ENCODE assay signal across 1 cellular context in the genomic region with DNA sequence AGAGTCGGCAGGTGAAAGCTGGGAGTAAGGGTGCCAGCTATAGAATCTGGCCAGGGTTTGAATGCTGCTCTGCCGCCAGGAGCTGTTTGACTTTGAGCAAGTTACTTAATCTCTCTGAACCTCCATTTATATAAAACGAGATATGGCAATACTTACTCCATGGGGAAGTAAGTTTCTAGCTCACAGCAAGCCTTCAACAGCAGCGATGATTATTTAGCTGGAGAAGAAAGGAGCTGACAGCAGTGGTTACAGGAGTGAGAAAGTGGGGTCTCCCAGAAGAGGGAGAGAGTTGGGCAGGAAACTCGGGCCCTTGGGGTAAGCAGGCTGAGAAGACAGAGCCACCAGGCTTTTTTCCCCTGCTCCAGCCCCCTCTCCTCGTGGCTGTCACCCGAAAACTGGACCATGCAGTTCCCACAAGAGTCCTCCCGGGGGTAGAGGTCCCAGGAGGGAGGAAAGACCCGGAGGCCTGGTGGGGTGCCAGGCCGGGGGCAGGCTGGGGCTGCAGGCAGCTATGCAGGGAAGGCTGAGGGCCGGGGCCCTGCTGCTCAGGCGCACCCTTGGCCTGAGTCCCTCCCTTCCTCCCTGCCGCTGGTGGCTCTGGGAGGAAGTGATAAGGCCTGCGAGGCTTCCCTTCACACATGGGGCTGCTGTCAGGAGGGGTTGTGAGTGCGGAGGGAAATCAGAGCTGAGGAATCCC.
TF ChIP-seq lines count a peak whose summit lies in the region.

No MANE protein-coding gene starts in this region.

TF ChIP-seq in K562, 482 proteins besides CTCF, POLR2A, EP300 and RAD21 (continued from another document and continues in another):
- TF ChIP-seq, protein P1, sequence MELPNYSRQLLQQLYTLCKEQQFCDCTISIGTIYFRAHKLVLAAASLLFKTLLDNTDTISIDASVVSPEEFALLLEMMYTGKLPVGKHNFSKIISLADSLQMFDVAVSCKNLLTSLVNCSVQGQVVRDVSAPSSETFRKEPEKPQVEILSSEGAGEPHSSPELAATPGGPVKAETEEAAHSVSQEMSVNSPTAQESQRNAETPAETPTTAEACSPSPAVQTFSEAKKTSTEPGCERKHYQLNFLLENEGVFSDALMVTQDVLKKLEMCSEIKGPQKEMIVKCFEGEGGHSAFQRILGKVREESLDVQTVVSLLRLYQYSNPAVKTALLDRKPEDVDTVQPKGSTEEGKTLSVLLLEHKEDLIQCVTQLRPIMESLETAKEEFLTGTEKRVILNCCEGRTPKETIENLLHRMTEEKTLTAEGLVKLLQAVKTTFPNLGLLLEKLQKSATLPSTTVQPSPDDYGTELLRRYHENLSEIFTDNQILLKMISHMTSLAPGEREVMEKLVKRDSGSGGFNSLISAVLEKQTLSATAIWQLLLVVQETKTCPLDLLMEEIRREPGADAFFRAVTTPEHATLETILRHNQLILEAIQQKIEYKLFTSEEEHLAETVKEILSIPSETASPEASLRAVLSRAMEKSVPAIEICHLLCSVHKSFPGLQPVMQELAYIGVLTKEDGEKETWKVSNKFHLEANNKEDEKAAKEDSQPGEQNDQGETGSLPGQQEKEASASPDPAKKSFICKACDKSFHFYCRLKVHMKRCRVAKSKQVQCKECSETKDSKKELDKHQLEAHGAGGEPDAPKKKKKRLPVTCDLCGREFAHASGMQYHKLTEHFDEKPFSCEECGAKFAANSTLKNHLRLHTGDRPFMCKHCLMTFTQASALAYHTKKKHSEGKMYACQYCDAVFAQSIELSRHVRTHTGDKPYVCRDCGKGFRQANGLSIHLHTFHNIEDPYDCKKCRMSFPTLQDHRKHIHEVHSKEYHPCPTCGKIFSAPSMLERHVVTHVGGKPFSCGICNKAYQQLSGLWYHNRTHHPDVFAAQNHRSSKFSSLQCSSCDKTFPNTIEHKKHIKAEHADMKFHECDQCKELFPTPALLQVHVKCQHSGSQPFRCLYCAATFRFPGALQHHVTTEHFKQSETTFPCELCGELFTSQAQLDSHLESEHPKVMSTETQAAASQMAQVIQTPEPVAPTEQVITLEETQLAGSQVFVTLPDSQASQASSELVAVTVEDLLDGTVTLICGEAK (IDR thresholded peaks at IDR 0.05), result peak; percentile 49; the same call in 1 of the 2 replicates
- TF ChIP-seq, protein P1 (CRISPR knock-in tag; IDR thresholded peaks at IDR 0.05), result no peak
- TF ChIP-seq TAL1 (IDR thresholded peaks at IDR 0.05), result peak; percentile 83
- TF ChIP-seq ZNF133 (CRISPR knock-in tag; IDR thresholded peaks at IDR 0.05), result no peak
- no peak; the same call in 1 of the 2 replicates for TF ChIP-seq ESRRA (IDR thresholded peaks at IDR 0.05; ENCODE audit: borderline replicate concordance, low read depth)
- no peak for TF ChIP-seq CBX8 (IDR thresholded peaks at IDR 0.05; ENCODE audit: borderline replicate concordance, extremely low read depth, low read depth, low read length, poor library complexity, severe bottlenecking)
- 0 out of 2 replicates have a peak, but pooled peaks have one; percentile 62 for TF ChIP-seq ZNF174 (CRISPR knock-in tag; IDR thresholded peaks at IDR 0.05)
- TF ChIP-seq POLR3A (IDR thresholded peaks at IDR 0.05; ENCODE audit: borderline replicate concordance, extremely low read depth, insufficient read depth, insufficient read length), result no peak
- no peak for TF ChIP-seq ZNF785 (CRISPR knock-in tag; IDR thresholded peaks at IDR 0.05)
- TF ChIP-seq, protein P2, sequence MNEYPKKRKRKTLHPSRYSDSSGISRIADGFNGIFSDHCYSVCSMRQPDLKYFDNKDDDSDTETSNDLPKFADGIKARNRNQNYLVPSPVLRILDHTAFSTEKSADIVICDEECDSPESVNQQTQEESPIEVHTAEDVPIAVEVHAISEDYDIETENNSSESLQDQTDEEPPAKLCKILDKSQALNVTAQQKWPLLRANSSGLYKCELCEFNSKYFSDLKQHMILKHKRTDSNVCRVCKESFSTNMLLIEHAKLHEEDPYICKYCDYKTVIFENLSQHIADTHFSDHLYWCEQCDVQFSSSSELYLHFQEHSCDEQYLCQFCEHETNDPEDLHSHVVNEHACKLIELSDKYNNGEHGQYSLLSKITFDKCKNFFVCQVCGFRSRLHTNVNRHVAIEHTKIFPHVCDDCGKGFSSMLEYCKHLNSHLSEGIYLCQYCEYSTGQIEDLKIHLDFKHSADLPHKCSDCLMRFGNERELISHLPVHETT (CRISPR knock-in tag; conservative IDR thresholded peaks at IDR 0.05 in 1 of 2, IDR thresholded peaks at IDR 0.05 in 1 of 2), result peak in 1 of 2 experiments; percentile 86; a peak in 2 of 4 replicates
- TF ChIP-seq, protein P3, sequence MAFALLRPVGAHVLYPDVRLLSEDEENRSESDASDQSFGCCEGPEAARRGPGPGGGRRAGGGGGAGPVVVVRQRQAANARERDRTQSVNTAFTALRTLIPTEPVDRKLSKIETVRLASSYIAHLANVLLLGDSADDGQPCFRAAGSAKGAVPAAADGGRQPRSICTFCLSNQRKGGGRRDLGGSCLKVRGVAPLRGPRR (CRISPR knock-in tag; IDR thresholded peaks at IDR 0.05), result 0 out of 2 replicates have a peak, but pooled peaks have one; percentile 21
- peak; percentile 76 for TF ChIP-seq CREB1 (IDR thresholded peaks at IDR 0.05)
- peak; percentile 57 for TF ChIP-seq CREB1 (CRISPR knock-in tag; IDR thresholded peaks at IDR 0.05)
- TF ChIP-seq ARID1B (IDR thresholded peaks at IDR 0.05), result peak; percentile 93
- peak; percentile 100 for TF ChIP-seq RCOR1 (IDR thresholded peaks at IDR 0.05; ENCODE audit: borderline replicate concordance in 1 of 2, low read depth in 2 of 2, low read length in 2 of 2)
- peak; percentile 64; the same call in 1 of the 2 replicates for TF ChIP-seq GATAD2A (IDR thresholded peaks at IDR 0.05)
- no peak for TF ChIP-seq NUFIP1 (IDR thresholded peaks at IDR 0.05; ENCODE audit: partially characterized antibody)
- TF ChIP-seq TGIF2 (CRISPR knock-in tag; IDR thresholded peaks at IDR 0.05), result no peak
- TF ChIP-seq ZNF134 (CRISPR knock-in tag; conservative IDR thresholded peaks at IDR 0.05), result peak; percentile 54; the same call in 1 of the 2 replicates
- TF ChIP-seq HIVEP1 (CRISPR knock-in tag; IDR thresholded peaks at IDR 0.05), result peak; percentile 95
- TF ChIP-seq ILK (tag; IDR thresholded peaks at IDR 0.05; ENCODE audit: borderline replicate concordance, low read depth), result peak; percentile 32; the same call in 1 of the 2 replicates
- TF ChIP-seq, protein P4, sequence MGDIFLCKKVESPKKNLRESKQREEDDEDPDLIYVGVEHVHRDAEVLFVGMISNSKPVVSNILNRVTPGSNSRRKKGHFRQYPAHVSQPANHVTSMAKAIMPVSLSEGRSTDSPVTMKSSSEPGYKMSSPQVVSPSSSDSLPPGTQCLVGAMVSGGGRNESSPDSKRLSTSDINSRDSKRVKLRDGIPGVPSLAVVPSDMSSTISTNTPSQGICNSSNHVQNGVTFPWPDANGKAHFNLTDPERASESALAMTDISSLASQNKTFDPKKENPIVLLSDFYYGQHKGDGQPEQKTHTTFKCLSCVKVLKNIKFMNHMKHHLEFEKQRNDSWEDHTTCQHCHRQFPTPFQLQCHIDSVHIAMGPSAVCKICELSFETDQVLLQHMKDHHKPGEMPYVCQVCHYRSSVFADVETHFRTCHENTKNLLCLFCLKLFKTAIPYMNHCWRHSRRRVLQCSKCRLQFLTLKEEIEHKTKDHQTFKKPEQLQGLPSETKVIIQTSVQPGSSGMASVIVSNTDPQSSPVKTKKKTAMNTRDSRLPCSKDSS (IDR thresholded peaks at IDR 0.05; ENCODE audit: low read depth, partially characterized antibody), result no peak
- TF ChIP-seq FUS (optimal IDR thresholded peaks at IDR 0.05; ENCODE audit: low read depth, low read length), result no peak
- no peak for TF ChIP-seq TAF15 (IDR thresholded peaks at IDR 0.05; ENCODE audit: low read depth, low read length)
- TF ChIP-seq, protein P5, sequence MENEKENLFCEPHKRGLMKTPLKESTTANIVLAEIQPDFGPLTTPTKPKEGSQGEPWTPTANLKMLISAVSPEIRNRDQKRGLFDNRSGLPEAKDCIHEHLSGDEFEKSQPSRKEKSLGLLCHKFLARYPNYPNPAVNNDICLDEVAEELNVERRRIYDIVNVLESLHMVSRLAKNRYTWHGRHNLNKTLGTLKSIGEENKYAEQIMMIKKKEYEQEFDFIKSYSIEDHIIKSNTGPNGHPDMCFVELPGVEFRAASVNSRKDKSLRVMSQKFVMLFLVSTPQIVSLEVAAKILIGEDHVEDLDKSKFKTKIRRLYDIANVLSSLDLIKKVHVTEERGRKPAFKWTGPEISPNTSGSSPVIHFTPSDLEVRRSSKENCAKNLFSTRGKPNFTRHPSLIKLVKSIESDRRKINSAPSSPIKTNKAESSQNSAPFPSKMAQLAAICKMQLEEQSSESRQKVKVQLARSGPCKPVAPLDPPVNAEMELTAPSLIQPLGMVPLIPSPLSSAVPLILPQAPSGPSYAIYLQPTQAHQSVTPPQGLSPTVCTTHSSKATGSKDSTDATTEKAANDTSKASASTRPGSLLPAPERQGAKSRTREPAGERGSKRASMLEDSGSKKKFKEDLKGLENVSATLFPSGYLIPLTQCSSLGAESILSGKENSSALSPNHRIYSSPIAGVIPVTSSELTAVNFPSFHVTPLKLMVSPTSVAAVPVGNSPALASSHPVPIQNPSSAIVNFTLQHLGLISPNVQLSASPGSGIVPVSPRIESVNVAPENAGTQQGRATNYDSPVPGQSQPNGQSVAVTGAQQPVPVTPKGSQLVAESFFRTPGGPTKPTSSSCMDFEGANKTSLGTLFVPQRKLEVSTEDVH (IDR thresholded peaks at IDR 0.05; ENCODE audit: low read depth, partially characterized antibody), result no peak
- TF ChIP-seq FOXA3 (CRISPR knock-in tag; conservative IDR thresholded peaks at IDR 0.05 in 1 of 2, IDR thresholded peaks at IDR 0.05 in 1 of 2), result no peak
- no peak for TF ChIP-seq DIDO1 (tag; IDR thresholded peaks at IDR 0.05; ENCODE audit: low read depth)
- TF ChIP-seq ZFP36 (IDR thresholded peaks at IDR 0.05; ENCODE audit: low read depth, low read length, partially characterized antibody), result peak; percentile 29
- TF ChIP-seq TCF7 (IDR thresholded peaks at IDR 0.05; ENCODE audit: borderline replicate concordance), result peak; percentile 54
- no peak for TF ChIP-seq ZNF444 (CRISPR knock-in tag; IDR thresholded peaks at IDR 0.05)
- TF ChIP-seq, protein P6, sequence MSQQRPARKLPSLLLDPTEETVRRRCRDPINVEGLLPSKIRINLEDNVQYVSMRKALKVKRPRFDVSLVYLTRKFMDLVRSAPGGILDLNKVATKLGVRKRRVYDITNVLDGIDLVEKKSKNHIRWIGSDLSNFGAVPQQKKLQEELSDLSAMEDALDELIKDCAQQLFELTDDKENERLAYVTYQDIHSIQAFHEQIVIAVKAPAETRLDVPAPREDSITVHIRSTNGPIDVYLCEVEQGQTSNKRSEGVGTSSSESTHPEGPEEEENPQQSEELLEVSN (IDR thresholded peaks at IDR 0.05; ENCODE audit: borderline replicate concordance in 1 of 2, extremely low read depth in 1 of 2, insufficient read depth in 1 of 2, insufficient read length in 1 of 2, low read depth in 1 of 2, low read length in 1 of 2, poor library complexity in 1 of 2, severe bottlenecking in 1 of 2), result peak; percentile 89 to 91
- peak; percentile 57 for TF ChIP-seq TBP (optimal IDR thresholded peaks at IDR 0.05; ENCODE audit: low read depth, low read length)
- 0 out of 2 replicates have a peak, but pooled peaks have one; percentile 14 for TF ChIP-seq GTF2F1 (IDR thresholded peaks at IDR 0.05; ENCODE audit: low read depth, low read length)
- TF ChIP-seq PML (IDR thresholded peaks at IDR 0.05; ENCODE audit: low read length), result peak; percentile 74; the same call in 1 of the 2 replicates
- TF ChIP-seq, protein P7, sequence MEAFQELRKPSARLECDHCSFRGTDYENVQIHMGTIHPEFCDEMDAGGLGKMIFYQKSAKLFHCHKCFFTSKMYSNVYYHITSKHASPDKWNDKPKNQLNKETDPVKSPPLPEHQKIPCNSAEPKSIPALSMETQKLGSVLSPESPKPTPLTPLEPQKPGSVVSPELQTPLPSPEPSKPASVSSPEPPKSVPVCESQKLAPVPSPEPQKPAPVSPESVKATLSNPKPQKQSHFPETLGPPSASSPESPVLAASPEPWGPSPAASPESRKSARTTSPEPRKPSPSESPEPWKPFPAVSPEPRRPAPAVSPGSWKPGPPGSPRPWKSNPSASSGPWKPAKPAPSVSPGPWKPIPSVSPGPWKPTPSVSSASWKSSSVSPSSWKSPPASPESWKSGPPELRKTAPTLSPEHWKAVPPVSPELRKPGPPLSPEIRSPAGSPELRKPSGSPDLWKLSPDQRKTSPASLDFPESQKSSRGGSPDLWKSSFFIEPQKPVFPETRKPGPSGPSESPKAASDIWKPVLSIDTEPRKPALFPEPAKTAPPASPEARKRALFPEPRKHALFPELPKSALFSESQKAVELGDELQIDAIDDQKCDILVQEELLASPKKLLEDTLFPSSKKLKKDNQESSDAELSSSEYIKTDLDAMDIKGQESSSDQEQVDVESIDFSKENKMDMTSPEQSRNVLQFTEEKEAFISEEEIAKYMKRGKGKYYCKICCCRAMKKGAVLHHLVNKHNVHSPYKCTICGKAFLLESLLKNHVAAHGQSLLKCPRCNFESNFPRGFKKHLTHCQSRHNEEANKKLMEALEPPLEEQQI (IDR thresholded peaks at IDR 0.05), result no peak
- TF ChIP-seq CBX1 (IDR thresholded peaks at IDR 0.05; ENCODE audit: low read depth), result peak; percentile 22; the same call in 1 of the 2 replicates
- TF ChIP-seq POLR2AphosphoS5 (IDR thresholded peaks at IDR 0.05; ENCODE audit: control insufficient read depth, insufficient read depth, low read depth, low read length), result peak; percentile 94
